In the genomic region with DNA sequence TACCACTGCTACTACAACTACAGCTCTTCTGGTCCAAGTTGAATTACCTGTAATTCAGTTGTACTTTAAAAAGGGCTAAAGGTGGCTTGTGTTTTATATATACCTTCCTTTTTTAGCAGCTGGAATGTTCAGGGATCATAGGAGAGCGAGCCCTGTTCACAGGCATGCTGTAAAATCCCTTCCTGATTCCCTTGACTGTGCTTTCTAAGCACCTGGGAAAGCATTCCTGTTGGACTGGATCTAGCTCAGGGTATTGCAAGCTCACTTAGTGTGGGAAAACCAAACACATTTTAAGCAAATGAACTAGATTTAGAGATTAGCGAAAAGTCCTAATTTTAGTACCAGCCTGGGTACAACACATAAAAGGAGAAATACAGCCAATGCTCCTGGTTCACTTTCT, we compare ENCODE assay signal across 1 cellular context.
TF ChIP-seq lines count a peak whose summit lies in the region.

No MANE protein-coding gene starts in this region.

TF ChIP-seq in HepG2, 621 proteins besides CTCF, POLR2A, EP300 and RAD21:
- TF ChIP-seq RFX3 (CRISPR knock-in tag; IDR thresholded peaks at IDR 0.05) (no peak), TMF1 (CRISPR knock-in tag; IDR thresholded peaks at IDR 0.05; ENCODE audit: low read depth) (no peak), ZNF282 (IDR thresholded peaks at IDR 0.05; ENCODE audit: partially characterized antibody) (no peak)
- TF ChIP-seq, protein P1, sequence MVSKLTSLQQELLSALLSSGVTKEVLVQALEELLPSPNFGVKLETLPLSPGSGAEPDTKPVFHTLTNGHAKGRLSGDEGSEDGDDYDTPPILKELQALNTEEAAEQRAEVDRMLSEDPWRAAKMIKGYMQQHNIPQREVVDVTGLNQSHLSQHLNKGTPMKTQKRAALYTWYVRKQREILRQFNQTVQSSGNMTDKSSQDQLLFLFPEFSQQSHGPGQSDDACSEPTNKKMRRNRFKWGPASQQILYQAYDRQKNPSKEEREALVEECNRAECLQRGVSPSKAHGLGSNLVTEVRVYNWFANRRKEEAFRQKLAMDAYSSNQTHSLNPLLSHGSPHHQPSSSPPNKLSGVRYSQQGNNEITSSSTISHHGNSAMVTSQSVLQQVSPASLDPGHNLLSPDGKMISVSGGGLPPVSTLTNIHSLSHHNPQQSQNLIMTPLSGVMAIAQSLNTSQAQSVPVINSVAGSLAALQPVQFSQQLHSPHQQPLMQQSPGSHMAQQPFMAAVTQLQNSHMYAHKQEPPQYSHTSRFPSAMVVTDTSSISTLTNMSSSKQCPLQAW (CRISPR knock-in tag; IDR thresholded peaks at IDR 0.05) = no peak
TF ChIP-seq in HepG2: peak in this region for 0.
